ENCODE assay signal across 26 cellular contexts in the genomic region with DNA sequence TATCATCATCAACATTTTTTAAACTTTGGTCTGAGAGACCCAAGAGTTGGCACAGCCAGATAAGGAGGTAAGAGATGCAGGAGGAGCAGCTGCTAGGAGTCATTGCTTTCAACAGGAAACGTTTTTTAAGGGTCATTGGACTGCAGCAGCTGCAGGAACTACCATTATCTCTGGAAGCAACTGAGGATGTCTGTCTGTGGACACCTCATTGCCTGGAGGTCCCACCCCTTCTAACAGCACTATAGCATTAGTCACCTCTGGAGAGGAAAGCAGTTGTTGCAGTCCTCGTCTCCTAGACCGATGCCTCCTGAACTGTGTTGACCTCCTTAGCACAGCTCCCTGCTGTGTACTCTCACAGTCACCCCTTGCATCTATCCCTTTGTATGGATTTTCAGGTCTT. TPM values are rescaled to one million over a fixed set of nuclear protein-coding genes. Genes with fewer than 3 reads are reported as not detected.
"Had no signal": no experiment of that assay in that cellular context is flagged by ENCODE, and none has a peak within 500 bp of the region (broad histone marks: within the 10 kb centered on the region; RNA-seq: fewer than 3 reads in every experiment).

No MANE protein-coding gene starts in this region.

- H3K4me3 ChIP-seq: dorsolateral prefrontal cortex, esophagus muscularis mucosa, gastrocnemius medialis, left ventricle myocardium inferior, lower lobe of right lung, prostate gland, right lobe of liver, spleen, tibial artery, upper lobe of right lung had no signal

- H3K27me3 ChIP-seq: dorsolateral prefrontal cortex, esophagus muscularis mucosa, gastrocnemius medialis, right lobe of liver, spleen, tibial artery, upper lobe of right lung had no signal

- H2AFZ ChIP-seq: parathyroid adenoma had no signal

- ATAC-seq: gastrocnemius medialis; left cardiac atrium; lower lobe of right lung; right lobe of liver; stimulated activated memory B cell treated with anti-CD40 and anti-IgM and Interleukin-4, amounts not matched to agents 10 μg/mL and 1 μg/mL and 100 μg/mL, for 72 hours; upper lobe of right lung had no signal

- H3K9me3 ChIP-seq: esophagus muscularis mucosa, gastrocnemius medialis, left ventricle myocardium inferior, lower lobe of right lung, prostate gland, right lobe of liver, tibial artery, upper lobe of right lung had no signal

- DNase-seq: cortex of kidney; dorsolateral prefrontal cortex; effector memory CD4-positive, alpha-beta T cell; gastrocnemius medialis; glutamatergic neuron; left cardiac atrium; left ventricle myocardium inferior; lower lobe of right lung; midbrain; naive B cell; occipital lobe; retina; right lobe of liver; spleen; stimulated activated CD4-positive, alpha-beta T cell treated with anti-CD3 and anti-CD28 coated beads, Interleukin-15, amount 100 ng/mL, for 24 hours; stimulated activated CD4-positive, alpha-beta T cell treated with anti-CD3 and anti-CD28 coated beads, Interleukin-1b, Interleukin-23, amount 100 ng/mL, for 48 hours; stimulated activated CD4-positive, alpha-beta T cell treated with anti-CD3 and anti-CD28 coated beads, Interleukin-4, amount 100 ng/mL, for 24 hours; tibial artery; upper lobe of right lung had no signal

- H3K36me3 ChIP-seq: esophagus muscularis mucosa, gastrocnemius medialis, left ventricle myocardium inferior, lower lobe of right lung, prostate gland, right lobe of liver, spleen, tibial artery, upper lobe of right lung had no signal

- H3K4me1 ChIP-seq: esophagus muscularis mucosa, gastrocnemius medialis, left ventricle myocardium inferior, lower lobe of right lung, parathyroid adenoma, prostate gland, right lobe of liver, spleen, tibial artery, upper lobe of right lung had no signal

- H3K27ac ChIP-seq: dorsolateral prefrontal cortex, esophagus muscularis mucosa, gastrocnemius medialis, left ventricle myocardium inferior, lower lobe of right lung, parathyroid adenoma, prostate gland, right lobe of liver, spleen, tibial artery, upper lobe of right lung had no signal

- H3K9ac ChIP-seq: parathyroid adenoma had no signal

- H3K79me2 ChIP-seq: parathyroid adenoma had no signal

RNA-seq across cellular contexts. Expression of gene FSHR, which starts 21.5 kb away (rescaled TPM):
- total RNA-seq: esophagus muscularis mucosa, fibroblast of villous mesenchyme, gastrocnemius medialis, left ventricle myocardium inferior, lower lobe of right lung, occipital lobe, spleen, temporal lobe, upper lobe of right lung had no signal
- polyA plus RNA-seq: keratinocyte had no signal
